1 cellular context compared by ENCODE assay signal in genomic region chr2:25878361-25879132, GRCh38.
TF ChIP-seq lines count a peak whose summit lies in the region.

ASXL2 (minus strand) TSS chr2:25878487; CDS start chr2:25878222, 265 bp downstream.

TF ChIP-seq in HepG2, 621 proteins besides CTCF, POLR2A, EP300 and RAD21 (continued from another document and continues in another):
- TF ChIP-seq ZNF512B (CRISPR knock-in tag; IDR thresholded peaks at IDR 0.05; ENCODE audit: borderline replicate concordance) (no peak), RFXAP (CRISPR knock-in tag; IDR thresholded peaks at IDR 0.05; ENCODE audit: borderline replicate concordance) (peak; percentile 91; the same call in 1 of the 2 replicates), KAT7 (CRISPR knock-in tag; IDR thresholded peaks at IDR 0.05; ENCODE audit: borderline replicate concordance) (peak; percentile 10; the same call in 1 of the 2 replicates), HDAC1 (CRISPR knock-in tag; IDR thresholded peaks at IDR 0.05) (no peak), ZNF230 (CRISPR knock-in tag; IDR thresholded peaks at IDR 0.05) (no peak), AHDC1 (CRISPR knock-in tag; IDR thresholded peaks at IDR 0.05; ENCODE audit: borderline replicate concordance) (no peak), SIX4 (CRISPR knock-in tag; IDR thresholded peaks at IDR 0.05) (peak; percentile 69; the same call in 1 of the 2 replicates), MEIS1 (CRISPR knock-in tag; IDR thresholded peaks at IDR 0.05; ENCODE audit: borderline replicate concordance) (peak; percentile 41), POLR2AphosphoS5 (IDR thresholded peaks at IDR 0.05; ENCODE audit: low read depth, low read length) (peak; percentile 98), ZNF558 (CRISPR knock-in tag; IDR thresholded peaks at IDR 0.05; ENCODE audit: borderline replicate concordance) (peak; percentile 29; the same call in 1 of the 2 replicates), ZNF839 (CRISPR knock-in tag; IDR thresholded peaks at IDR 0.05; ENCODE audit: borderline replicate concordance) (no peak), ZFY (CRISPR knock-in tag; IDR thresholded peaks at IDR 0.05) (peak; percentile 64), NR2F1 (CRISPR knock-in tag; IDR thresholded peaks at IDR 0.05) (no peak; a peak in 1 of 4 replicates), ZNF33B (CRISPR knock-in tag; IDR thresholded peaks at IDR 0.05) (no peak), ZNF687 (CRISPR knock-in tag; IDR thresholded peaks at IDR 0.05) (peak; percentile 94), MTA3 (CRISPR knock-in tag; IDR thresholded peaks at IDR 0.05) (no peak), YY1 (IDR thresholded peaks at IDR 0.05; ENCODE audit: insufficient read depth, insufficient replicate concordance, low read depth, low read length) (peak; percentile 95), ZNF335 (CRISPR knock-in tag; IDR thresholded peaks at IDR 0.05) (peak; percentile 72), ZNF710 (CRISPR knock-in tag; IDR thresholded peaks at IDR 0.05; ENCODE audit: borderline replicate concordance) (peak; percentile 61; the same call in 1 of the 2 replicates), GRHL1 (CRISPR knock-in tag; conservative IDR thresholded peaks at IDR 0.05) (no peak), ZNF704 (CRISPR knock-in tag; IDR thresholded peaks at IDR 0.05; ENCODE audit: borderline replicate concordance) (no peak), SIN3A (IDR thresholded peaks at IDR 0.05; ENCODE audit: borderline replicate concordance, low read depth, low read length) (peak; percentile 76; the same call in 1 of the 2 replicates), ZNF850 (CRISPR knock-in tag; conservative IDR thresholded peaks at IDR 0.05) (no peak), ZNF3 (CRISPR knock-in tag; IDR thresholded peaks at IDR 0.05) (no peak; the same call in 1 of the 2 replicates), CEBPZ (IDR thresholded peaks at IDR 0.05; ENCODE audit: low read length) (no peak), ZNF766 (CRISPR knock-in tag; IDR thresholded peaks at IDR 0.05; ENCODE audit: borderline replicate concordance) (peak; percentile 91), ZNF770 (CRISPR knock-in tag; IDR thresholded peaks at IDR 0.05) (no peak; the same call in 1 of the 2 replicates), ATF1 (CRISPR knock-in tag; IDR thresholded peaks at IDR 0.05) (no peak), TAF15 (IDR thresholded peaks at IDR 0.05; ENCODE audit: low read depth, low read length, poor library complexity, severe bottlenecking) (no peak), RBM39 (IDR thresholded peaks at IDR 0.05; ENCODE audit: low read depth, low read length, poor library complexity, severe bottlenecking) (no peak)
